Comparison of ENCODE assay signal across 26 cellular contexts in the genomic region with DNA sequence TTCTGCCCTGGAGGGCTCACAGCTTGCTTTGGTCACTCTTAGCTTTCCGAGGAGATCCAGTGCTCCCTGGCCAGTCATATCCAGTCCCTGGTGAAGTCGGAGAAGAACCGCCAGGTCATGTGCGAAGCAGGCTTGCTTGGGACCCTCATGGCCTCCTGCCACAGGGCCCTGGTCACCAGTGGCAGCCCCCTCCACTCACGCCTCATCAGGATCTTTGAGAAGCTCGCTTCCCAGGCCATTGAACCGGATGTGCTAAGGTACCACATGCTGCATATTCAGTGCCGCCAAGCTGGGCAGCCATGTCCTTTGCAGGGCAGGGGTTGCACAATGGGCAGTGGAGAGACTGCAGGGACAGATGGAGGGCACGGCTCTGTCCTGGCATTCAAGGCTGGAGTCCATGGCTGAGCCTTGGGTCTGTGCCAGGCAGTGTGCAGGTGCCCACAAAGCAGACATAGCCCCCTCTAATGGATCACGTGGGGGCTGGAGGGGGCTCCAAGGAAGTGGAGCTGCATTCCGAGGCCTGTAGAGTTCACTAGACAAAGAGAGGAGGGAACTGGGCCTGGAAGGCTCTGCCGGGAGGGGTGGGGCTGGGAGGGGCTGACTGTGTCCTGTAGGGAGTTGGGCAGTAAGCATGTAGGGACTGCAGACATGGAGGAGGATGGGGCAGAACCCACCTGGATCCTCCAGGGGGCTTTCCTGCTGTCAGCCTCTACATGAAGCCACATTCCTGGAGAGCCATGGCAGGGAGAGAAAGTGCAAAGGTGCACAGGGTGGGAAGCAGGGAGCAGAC.
DNase-seq lines count a peak whose midpoint lies in the region; ATAC-seq and TF ChIP-seq lines count a peak whose summit lies in the region.
"Had no signal": no experiment of that assay in that cellular context is flagged by ENCODE, and none has a peak within 500 bp of the region (broad histone marks: within the 10 kb centered on the region; RNA-seq: fewer than 3 reads in every experiment).

No MANE protein-coding gene starts in this region.

- H3K27me3 ChIP-seq in vagina, result no peaks in the 10 kb centered on the region

- DNase-seq in activated CD8-positive, alpha-beta memory T cell treated with anti-CD3 and anti-CD28 coated beads, Interleukin-2, amount 10 ng/mL, durations not matched to agents 7 days and 5 days, result peak; percentile 29
- no peak for DNase-seq in activated CD8-positive, alpha-beta memory T cell treated with anti-CD3 and anti-CD28 coated beads for 24 hours
- DNase-seq in ecto neural progenitor cell (ENCODE audit: low spot score), result peak; percentile 35
- DNase-seq in left lobe of liver (ENCODE audit: low spot score), result peak; percentile 36
- DNase-seq in vagina (ENCODE audit: extremely low spot score in 2 of 2), result peak; percentile 64 to 91
- no peak for DNase-seq in DMS153 treated with DMSO at 0.1 percent for 48 hours (lab: John Stamatoyannopoulos, UW; ENCODE audit: unreplicated experiment)
- DNase-seq in NCI-H1694 treated with DMSO at 0.1 percent for 48 hours (lab: John Stamatoyannopoulos, UW), result no peak
- DNase-seq: 8988T; AML-193; CD4-positive, alpha-beta T cell; COR-L47; DMS79 treated with DMSO at 0.1 percent for 48 hours; GOT3; Karpas-422; MV-4-11; NCI-H1105 treated with DMSO at 0.1 percent for 48 hours; NCI-H1694; NCI-H2081 treated with DMSO at 0.1 percent for 48 hours; NCI-H2171 treated with DMSO at 0.1 percent for 48 hours; NCI-H524 treated with DMSO at 0.1 percent for 48 hours; NCI-H82; SIG-M5; SK-N-SH had no signal

- H3K9me3 Mint-ChIP-seq in activated CD8-positive, alpha-beta memory T cell treated with anti-CD3 and anti-CD28 coated beads, Interleukin-2, amount 10 ng/mL, durations not matched to agents 7 days and 5 days (ENCODE audit: low read depth), result no peaks in the 10 kb centered on the region
- H3K9me3 Mint-ChIP-seq: CD4-positive, alpha-beta T cell had no signal

- H3K27ac Mint-ChIP-seq in activated CD8-positive, alpha-beta memory T cell treated with anti-CD3 and anti-CD28 coated beads, Interleukin-2, amount 10 ng/mL, durations not matched to agents 7 days and 5 days, result no peak overlapping the region
- H3K27ac Mint-ChIP-seq: CD4-positive, alpha-beta T cell had no signal

- no peaks in the 10 kb centered on the region for H3K4me1 ChIP-seq in vagina

- H3K4me3 ChIP-seq in vagina, result no peak overlapping the region

- H3K36me3 Mint-ChIP-seq in activated CD8-positive, alpha-beta memory T cell treated with anti-CD3 and anti-CD28 coated beads, Interleukin-2, amount 10 ng/mL, durations not matched to agents 7 days and 5 days, result no peaks in the 10 kb centered on the region

- CTCF ChIA-PET in activated CD8-positive, alpha-beta memory T cell treated with anti-CD3 and anti-CD28 coated beads, Interleukin-2, amount 10 ng/mL, durations not matched to agents 7 days and 5 days (lab: Charles Lee), result no interaction called here

- no peak for TF ChIP-seq CTCF in vagina (IDR thresholded peaks at IDR 0.05)

- H3K36me3 ChIP-seq in vagina, result no peaks in the 10 kb centered on the region

- no peak overlapping the region for H3K4me3 Mint-ChIP-seq in activated CD8-positive, alpha-beta memory T cell treated with anti-CD3 and anti-CD28 coated beads, Interleukin-2, amount 10 ng/mL, durations not matched to agents 7 days and 5 days
- H3K4me3 Mint-ChIP-seq: CD4-positive, alpha-beta T cell; IgD-negative memory B cell had no signal

- ATAC-seq in activated CD8-positive, alpha-beta memory T cell treated with anti-CD3 and anti-CD28 coated beads, Interleukin-2, amount 10 ng/mL, durations not matched to agents 7 days and 5 days, result no peak
- ATAC-seq in left lobe of liver, result no peak
- ATAC-seq in GM21526 (IDR thresholded peaks at IDR 0.05; ENCODE audit: low FRiP score, unreplicated experiment), result no peak
- ATAC-seq: Panc1 had no signal

- no peaks in the 10 kb centered on the region for H3K4me1 Mint-ChIP-seq in activated CD8-positive, alpha-beta memory T cell treated with anti-CD3 and anti-CD28 coated beads, Interleukin-2, amount 10 ng/mL, durations not matched to agents 7 days and 5 days

- intact Hi-C loops in vagina (cut with DNase I), result no loop called here

- H3K9me3 ChIP-seq in vagina, result no peaks in the 10 kb centered on the region
- H3K9me3 ChIP-seq: SK-N-SH had no signal

- no peak for TF ChIP-seq POLR2A in vagina (IDR thresholded peaks at IDR 0.05)

- no peaks in the 10 kb centered on the region for H3K27me3 Mint-ChIP-seq in activated CD8-positive, alpha-beta memory T cell treated with anti-CD3 and anti-CD28 coated beads, Interleukin-2, amount 10 ng/mL, durations not matched to agents 7 days and 5 days
- H3K27me3 Mint-ChIP-seq: CD4-positive, alpha-beta T cell; IgD-negative memory B cell had no signal

- H3K27ac ChIP-seq in vagina, result no peak overlapping the region

Comparison
In these comparisons a context has a peak if more than half of its experiments do, and no peak if none do; other contexts are left out.
1. DNase-seq: peak in activated CD8-positive, alpha-beta memory T cell treated with anti-CD3 and anti-CD28 coated beads, Interleukin-2, amount 10 ng/mL, durations not matched to agents 7 days and 5 days (single experiment), ecto neural progenitor cell (single experiment), left lobe of liver (single experiment) and vagina (2 of 2); none in activated CD8-positive, alpha-beta memory T cell treated with anti-CD3 and anti-CD28 coated beads for 24 hours (single experiment), DMS153 treated with DMSO at 0.1 percent for 48 hours (single experiment) and NCI-H1694 treated with DMSO at 0.1 percent for 48 hours (single experiment).